In the genomic region with DNA sequence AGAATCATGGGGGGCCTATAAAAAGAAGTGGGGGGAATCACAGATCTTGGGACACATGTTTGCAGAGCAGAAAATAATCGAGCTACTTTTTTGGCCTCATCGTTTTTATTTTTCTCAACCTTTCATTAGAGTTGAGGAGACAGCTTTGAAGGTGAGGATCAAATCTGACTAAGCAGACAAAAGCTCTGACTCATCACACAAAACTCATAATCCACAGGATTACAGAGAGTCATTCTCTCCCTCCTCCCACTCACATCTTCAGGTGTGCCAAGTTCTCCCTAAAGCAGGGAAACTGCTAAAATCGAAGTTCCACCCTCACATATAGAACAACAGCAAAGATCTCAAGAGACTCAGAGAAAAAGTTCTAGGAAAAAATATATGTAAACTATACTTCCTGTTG, we compare ENCODE assay signal across 14 cellular contexts. TPM values are rescaled to one million over a fixed set of nuclear protein-coding genes. Genes with fewer than 3 reads are reported as not detected.
DNase-seq lines count a peak whose midpoint lies in the region; ATAC-seq and TF ChIP-seq lines count a peak whose summit lies in the region.
"Had no signal": no experiment of that assay in that cellular context is flagged by ENCODE, and none has a peak within 500 bp of the region (broad histone marks: within the 10 kb centered on the region; RNA-seq: fewer than 3 reads in every experiment).

No MANE protein-coding gene starts in this region.

- H3K27me3 ChIP-seq in Caco-2 (replicated peaks; ENCODE audit: control insufficient read depth, insufficient read depth, low read length) (no peaks in the 10 kb centered on the region), adipocyte (replicated peaks; ENCODE audit: control insufficient read depth, insufficient read depth, low read length) (no peaks in the 10 kb centered on the region)

- intact Hi-C loops in Caco-2 (cut with micrococcal nuclease; ENCODE audit: unreplicated experiment): no loop called here

- H3K4me1 ChIP-seq in Caco-2 (peaks cover 17% of the 10 kb centered on the region), adipocyte (ENCODE audit: control insufficient read depth, insufficient read depth, low read length) (peaks cover 8% of the 10 kb centered on the region)

- no peak overlapping the region for H3K4me3 ChIP-seq in Caco-2 (ENCODE audit: low read depth, low read length)
- no peak overlapping the region for H3K4me3 ChIP-seq in adipocyte (ENCODE audit: low read length)

- H3K27me3 Mint-ChIP-seq in Caco-2 (ENCODE audit: insufficient read depth, unreplicated experiment): no peaks in the 10 kb centered on the region
- H3K27me3 Mint-ChIP-seq: activated naive CD8-positive, alpha-beta T cell treated with anti-CD3 and anti-CD28 coated beads, Interleukin-2, amount 10 ng/mL, durations not matched to agents 7 days and 5 days; stimulated activated memory B cell treated with anti-CD40 and anti-IgM and Interleukin-4, amounts not matched to agents 10 μg/mL and 1 μg/mL and 100 μg/mL, for 72 hours had no signal

- peaks cover 21% of the 10 kb centered on the region for H3K36me3 Mint-ChIP-seq in Caco-2 (ENCODE audit: insufficient read depth, unreplicated experiment)
- H3K36me3 Mint-ChIP-seq: activated naive CD8-positive, alpha-beta T cell treated with anti-CD3 and anti-CD28 coated beads, Interleukin-2, amount 10 ng/mL, durations not matched to agents 7 days and 5 days; immature natural killer cell; stimulated activated memory B cell treated with anti-CD40 and anti-IgM and Interleukin-4, amounts not matched to agents 10 μg/mL and 1 μg/mL and 100 μg/mL, for 72 hours had no signal

- H3K36me3 ChIP-seq in Caco-2 (ENCODE audit: control insufficient read depth, insufficient read depth, low read length) (no peaks in the 10 kb centered on the region), adipocyte (ENCODE audit: control insufficient read depth, insufficient read depth, low read length, severe bottlenecking) (no peaks in the 10 kb centered on the region)

- H3K9me3 ChIP-seq in Caco-2 (no peaks in the 10 kb centered on the region), adipocyte (ENCODE audit: control insufficient read depth, low read length) (no peaks in the 10 kb centered on the region)

- peak overlapping the region; percentile 78 for H3K27ac Mint-ChIP-seq in Caco-2 (ENCODE audit: unreplicated experiment)
- H3K27ac Mint-ChIP-seq: activated naive CD8-positive, alpha-beta T cell treated with anti-CD3 and anti-CD28 coated beads, Interleukin-2, amount 10 ng/mL, durations not matched to agents 7 days and 5 days; immature natural killer cell; nephron; stimulated activated memory B cell treated with anti-CD40 and anti-IgM and Interleukin-4, amounts not matched to agents 10 μg/mL and 1 μg/mL and 100 μg/mL, for 72 hours had no signal

- no peaks in the 10 kb centered on the region for H3K9me3 Mint-ChIP-seq in Caco-2 (ENCODE audit: unreplicated experiment)
- H3K9me3 Mint-ChIP-seq: activated naive CD8-positive, alpha-beta T cell treated with anti-CD3 and anti-CD28 coated beads, Interleukin-2, amount 10 ng/mL, durations not matched to agents 7 days and 5 days; immature natural killer cell; stimulated activated memory B cell treated with anti-CD40 and anti-IgM and Interleukin-4, amounts not matched to agents 10 μg/mL and 1 μg/mL and 100 μg/mL, for 72 hours had no signal

- no TSS peak for BruUV-seq in Caco-2 (replicated peaks; lab: Mats Ljungman, UMichigan)

- POLR2A ChIA-PET in Caco-2 (lab: Charles Lee): interaction anchor here (1.4 kb wide), 1 partner anchor 14 kb away, joined by 6 read pairs; no protein-coding TSS in a partner anchor

- H3K4me1 Mint-ChIP-seq in Caco-2 (ENCODE audit: low read depth, unreplicated experiment): peaks cover 22% of the 10 kb centered on the region
- H3K4me1 Mint-ChIP-seq: activated naive CD8-positive, alpha-beta T cell treated with anti-CD3 and anti-CD28 coated beads, Interleukin-2, amount 10 ng/mL, durations not matched to agents 7 days and 5 days; immature natural killer cell; stimulated activated memory B cell treated with anti-CD40 and anti-IgM and Interleukin-4, amounts not matched to agents 10 μg/mL and 1 μg/mL and 100 μg/mL, for 72 hours had no signal

- H3K9ac ChIP-seq in adipocyte (ENCODE audit: low read length): no peak overlapping the region

- TF ChIP-seq CTCF in Caco-2 (IDR thresholded peaks at IDR 0.05; ENCODE audit: insufficient read depth in 1 of 2, low read depth in 1 of 2, low read length in 1 of 2, severe bottlenecking in 1 of 2, unreplicated experiment in 1 of 2): no peak

- DNase-seq in Caco-2: peak in 1 of 2 experiments; percentile 35
- DNase-seq in HPDE6-E6E7 (ENCODE audit: extremely low spot score): peak; percentile 67
- DNase-seq in adipocyte (ENCODE audit: low read depth): peak; percentile 26
- DNase-seq in inferior parietal cortex (ENCODE audit: extremely low spot score): peak; percentile 34
- DNase-seq in SK-N-DZ (ENCODE audit: low spot score): no peak
- no peak for DNase-seq in NCI-H1436 treated with DMSO at 0.1 percent for 48 hours (lab: John Stamatoyannopoulos, UW)
- DNase-seq: activated naive CD8-positive, alpha-beta T cell treated with anti-CD3 and anti-CD28 coated beads, Interleukin-2, amount 10 ng/mL, durations not matched to agents 7 days and 5 days; immature natural killer cell; Right ventricle myocardium superior; stimulated activated CD4-positive, alpha-beta T cell treated with anti-CD3 and anti-CD28 coated beads, Interleukin-12 subunit alpha, Interleukin-12 subunit beta, amount 100 ng/mL, for 4 hours had no signal

- H3K4me3 Mint-ChIP-seq in Caco-2 (ENCODE audit: unreplicated experiment): peak overlapping the region; percentile 48
- H3K4me3 Mint-ChIP-seq: activated naive CD8-positive, alpha-beta T cell treated with anti-CD3 and anti-CD28 coated beads, Interleukin-2, amount 10 ng/mL, durations not matched to agents 7 days and 5 days; immature natural killer cell; nephron; stimulated activated memory B cell treated with anti-CD40 and anti-IgM and Interleukin-4, amounts not matched to agents 10 μg/mL and 1 μg/mL and 100 μg/mL, for 72 hours had no signal

- no peak for ATAC-seq in HG03354 (IDR thresholded peaks at IDR 0.05; ENCODE audit: poor library complexity, severe bottlenecking, unreplicated experiment)
- ATAC-seq in GM18519 (IDR thresholded peaks at IDR 0.05; ENCODE audit: low FRiP score, unreplicated experiment): no peak
- ATAC-seq: stimulated activated memory B cell treated with anti-CD40 and anti-IgM and Interleukin-4, amounts not matched to agents 10 μg/mL and 1 μg/mL and 100 μg/mL, for 72 hours had no signal

- CTCF ChIA-PET in Caco-2 (lab: Charles Lee): interaction anchor here (0.5 kb wide), 1 partner anchor 12 kb away, joined by 3 read pairs; no protein-coding TSS in a partner anchor

RNA-seq across cellular contexts. Expression of gene BAZ2B, which starts 15.6 kb away (rescaled TPM):
- total RNA-seq in Caco-2 (2022): 32.9 and 34.6 TPM in 2 replicates
- polyA plus RNA-seq in SK-N-DZ (2014; cell fraction: cytosol; rRNA removed): 10.0 and 12.6 TPM in 2 replicates
- 8.6 and 11.0 TPM in 2 replicates for polyA plus RNA-seq in SK-N-DZ (2014; cell fraction: nucleus; rRNA removed)

Comparison
In these comparisons a context has a peak if more than half of its experiments do, and no peak if none do; other contexts are left out.
1. DNase-seq: peak in HPDE6-E6E7 (single experiment), adipocyte (single experiment) and inferior parietal cortex (single experiment); none in SK-N-DZ (single experiment) and NCI-H1436 treated with DMSO at 0.1 percent for 48 hours (single experiment).